Comparison of ENCODE assay signal across 8 cellular contexts in the genomic region with DNA sequence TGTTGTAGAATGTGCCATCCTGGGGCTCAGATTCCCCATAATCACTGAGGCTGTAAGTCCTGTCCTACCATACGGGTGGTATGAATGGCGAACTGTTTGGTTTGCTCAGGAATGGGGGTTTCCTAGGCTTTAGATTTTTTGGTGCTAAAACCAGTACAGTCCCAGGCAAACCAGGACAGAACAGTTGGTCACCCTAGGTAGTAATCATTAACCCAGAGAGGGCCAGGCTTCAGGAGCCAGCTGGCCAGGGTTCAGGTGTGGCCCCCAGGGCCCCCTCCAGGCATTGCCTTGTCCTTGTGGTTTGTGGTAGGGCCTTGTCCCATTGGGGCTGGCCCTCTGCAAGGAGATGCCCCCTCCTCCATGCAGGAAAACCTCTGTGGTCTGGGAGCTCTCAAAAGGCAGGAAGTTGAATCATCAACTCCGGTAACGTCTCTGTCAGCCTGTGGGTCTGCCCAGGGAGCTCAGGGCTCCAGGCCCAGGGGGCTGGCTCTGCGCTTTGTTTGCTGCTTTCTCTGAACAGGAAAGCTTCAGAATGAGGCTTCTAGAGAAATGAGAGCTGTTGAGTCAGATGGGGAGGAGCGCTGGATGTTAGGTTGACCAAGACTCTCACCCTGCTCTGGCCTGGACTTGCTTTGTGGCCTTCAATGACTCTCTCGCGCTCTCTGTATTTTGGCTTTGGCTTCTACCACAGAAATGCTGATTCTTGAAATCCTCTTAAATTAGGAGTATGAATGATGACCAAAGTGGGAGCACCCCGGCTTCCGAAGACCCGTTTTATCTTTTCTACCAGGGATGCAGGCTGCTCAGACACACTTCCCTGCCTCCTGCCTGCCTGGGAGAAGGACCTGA. TPM values are rescaled to one million over a fixed set of nuclear protein-coding genes. Genes with fewer than 3 reads are reported as not detected.
A peak's percentile ranks its signal among the peaks of the same experiment; 100 is the strongest.
DNase-seq lines count a peak whose midpoint lies in the region; ATAC-seq, FAIRE-seq and TF ChIP-seq lines count a peak whose summit lies in the region.

No MANE protein-coding gene starts in this region.

- ATAC-seq in GM18868 (IDR thresholded peaks at IDR 0.05; ENCODE audit: unreplicated experiment) (peak; percentile 56), HG03097 (IDR thresholded peaks at IDR 0.05; ENCODE audit: low FRiP score, unreplicated experiment) (peak; percentile 79), RWPE2 (ENCODE audit: low read depth) (peak; percentile 95), heart left ventricle (peak; percentile 16 to 81 (median 78))

- no peak for FAIRE-seq in D721Med (lab: Jason Lieb, UNC)

- peak overlapping the region; percentile 98 for H3K27ac ChIP-seq in RWPE2 (ENCODE audit: poor library complexity, severe bottlenecking)
- peak overlapping the region; percentile 8 to 86 (median 76) for H3K27ac ChIP-seq in heart left ventricle

- TF ChIP-seq CTCF in RWPE2 (IDR thresholded peaks at IDR 0.05; ENCODE audit: poor library complexity, severe bottlenecking) (peak; percentile 27), heart left ventricle (IDR thresholded peaks at IDR 0.05) (no peak), D721Med (IDR thresholded peaks at IDR 0.05; ENCODE audit: insufficient read depth, missing control alignments) (no peak)

- H3K9me3 ChIP-seq in RWPE2 (ENCODE audit: severe bottlenecking) = no peaks in the 10 kb centered on the region
- H3K9me3 ChIP-seq in heart left ventricle = no peaks in the 10 kb centered on the region
- no peaks in the 10 kb centered on the region for H3K9me3 ChIP-seq in skeletal muscle satellite cell (replicated peaks; ENCODE audit: low read length)

- H3K27me3 ChIP-seq in RWPE2 (ENCODE audit: insufficient read depth, poor library complexity, severe bottlenecking) (no peaks in the 10 kb centered on the region), heart left ventricle (no peaks in the 10 kb centered on the region), skeletal muscle satellite cell (ENCODE audit: control insufficient read depth, insufficient read depth, low read length) (no peaks in the 10 kb centered on the region)

- H3K4me2 ChIP-seq in skeletal muscle satellite cell (ENCODE audit: low read length) = peak overlapping the region; percentile 44

- WGBS in heart left ventricle, 4 donors = 47 to 58% (median 56%) methylated on average over 10 to 11 of the region's 11 CpGs

- H3K4me3 ChIP-seq in RWPE2 (ENCODE audit: severe bottlenecking) = no peak overlapping the region
- no peak overlapping the region for H3K4me3 ChIP-seq in heart left ventricle
- H3K4me3 ChIP-seq in skeletal muscle satellite cell (ENCODE audit: low read length) = no peak overlapping the region

- DNase-seq in RWPE2 (ENCODE audit: low spot score) = peak; percentile 97
- DNase-seq in activated gamma-delta T cell treated with anti-CD3 and anti-CD28 coated beads, Interleukin-2, amount 50 U/mL, for 16 hours (ENCODE audit: low read depth) = peak; percentile 48
- DNase-seq in heart left ventricle = peak; percentile 62 to 89 (median 69)
- no peak for DNase-seq in D721Med (ENCODE audit: insufficient read length, low spot score)
- DNase-seq in SK-N-DZ (ENCODE audit: low spot score) = no peak

- H3K36me3 ChIP-seq in RWPE2 (ENCODE audit: low read depth) (no peaks in the 10 kb centered on the region), heart left ventricle (no peaks in the 10 kb centered on the region), skeletal muscle satellite cell (ENCODE audit: insufficient read depth, low read length) (no peaks in the 10 kb centered on the region)

- TF ChIP-seq POLR2A in heart left ventricle (IDR thresholded peaks at IDR 0.05) = peak in 1 of 2 donors; percentile 57

- H3K9ac ChIP-seq in skeletal muscle satellite cell (ENCODE audit: low read depth, low read length) = peak overlapping the region; percentile 72

- H3K4me1 ChIP-seq in RWPE2 (ENCODE audit: insufficient read depth, poor library complexity, severe bottlenecking) (peaks cover 47% of the 10 kb centered on the region), heart left ventricle (peaks cover 5 to 42% (median 27%) of the 10 kb centered on the region in 12 donors), skeletal muscle satellite cell (ENCODE audit: control insufficient read depth, insufficient read depth, low read length) (peaks cover 29% of the 10 kb centered on the region)

- intact Hi-C loops in heart left ventricle (cut with DNase I) = loop anchor here in 4 of 10 donors (5.0 to 10.0 kb wide), 2 partner anchors 36 to 199 kb away; no protein-coding TSS in a partner anchor

RNA-seq across cellular contexts. Expression of a gene that starts 22.2 kb away (rescaled TPM):
- 10 to 100 TPM; 22.8 to 54.8 (median 33.9) TPM for total RNA-seq in heart left ventricle
- 10 to 100 TPM in 1 of 2 donors, 1 to 10 TPM in 1; 8.3 to 17.1 TPM for polyA plus RNA-seq in heart left ventricle
- total RNA-seq in skeletal muscle satellite cell (2012; rRNA removed) = 23.8 and 35.8 TPM in 2 replicates
- 1.7 and 3.2 TPM in 2 replicates for polyA plus RNA-seq in SK-N-DZ (2014; cell fraction: cytosol; rRNA removed)
- polyA plus RNA-seq in SK-N-DZ (2014; cell fraction: nucleus; rRNA removed) = 1.6 and 3.0 TPM in 2 replicates

Comparison
In these comparisons a context has a peak if more than half of its experiments do, and no peak if none do; other contexts are left out.
1. DNase-seq: peak in RWPE2 (single experiment), activated gamma-delta T cell treated with anti-CD3 and anti-CD28 coated beads, Interleukin-2, amount 50 U/mL, for 16 hours (single experiment) and heart left ventricle (5 of 5); none in D721Med (single experiment) and SK-N-DZ (single experiment).
2. Peak in every context shown above with its lines, with median percentiles within 50 percentile points of each other: ATAC-seq.